1 cellular context compared by ENCODE assay signal in the genomic region with DNA sequence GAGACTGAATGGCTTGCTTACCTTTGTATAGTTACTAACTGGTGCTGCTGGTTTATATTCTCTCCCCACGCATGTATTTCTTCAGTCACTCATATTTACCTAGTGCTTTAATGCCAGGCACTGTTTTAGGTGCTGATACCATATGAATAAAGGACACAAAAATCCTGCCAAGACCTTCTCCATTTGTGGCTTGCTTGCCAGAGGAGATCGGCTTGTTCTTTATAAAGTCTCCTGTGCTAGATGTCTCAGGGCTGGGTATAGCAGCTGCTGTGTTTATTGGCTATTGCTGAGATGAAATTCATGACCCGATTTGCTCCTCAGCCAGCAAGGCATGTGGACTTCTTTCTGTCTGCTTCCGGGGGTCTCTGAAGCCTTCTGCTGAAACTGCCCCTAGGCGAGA.
TF ChIP-seq lines count a peak whose summit lies in the region.

No MANE protein-coding gene starts in this region.

TF ChIP-seq in IMR-90, 13 proteins besides CTCF, POLR2A, EP300 and RAD21:
- no peak for TF ChIP-seq MAZ (IDR thresholded peaks at IDR 0.05; ENCODE audit: borderline replicate concordance, low read depth, low read length)
